ENCODE assay signal across 23 cellular contexts in genomic region chr1:28718166-28718565, GRCh38.
"Had no signal": no experiment of that assay in that cellular context is flagged by ENCODE, and none has a peak within 500 bp of the region (broad histone marks: within the 10 kb centered on the region; RNA-seq: fewer than 3 reads in every experiment).

No MANE protein-coding gene starts in this region.

- ATAC-seq: activated CD4-positive, alpha-beta T cell treated with anti-CD3 and anti-CD28 coated beads for 36 hours; activated naive CD4-positive, alpha-beta T cell treated with anti-CD3 and anti-CD28 coated beads, Interleukin-2, amount 50 U/mL, for 72 hours; activated T-cell treated with anti-CD3 and anti-CD28 coated beads, Interleukin-2, amount 50 U/mL, for 72 hours; effector memory CD8-positive, alpha-beta T cell; gastroesophageal sphincter had no signal

- H3K27ac ChIP-seq: esophagus muscularis mucosa, gastroesophageal sphincter, hepatocyte had no signal

- H3K4me3 ChIP-seq: esophagus muscularis mucosa, gastroesophageal sphincter, heart right ventricle, hepatocyte had no signal

- H3K79me2 ChIP-seq: hepatocyte had no signal

- H3K27me3 ChIP-seq: esophagus muscularis mucosa, gastroesophageal sphincter, heart right ventricle, hepatocyte had no signal

- H3K4me2 ChIP-seq: hepatocyte had no signal

- H3K27me3 Mint-ChIP-seq: activated CD4-positive, alpha-beta memory T cell treated with anti-CD3 and anti-CD28 coated beads for 36 hours; activated CD4-positive, alpha-beta T cell treated with anti-CD3 and anti-CD28 coated beads for 36 hours; activated CD4-positive, alpha-beta T cell treated with anti-CD3 and anti-CD28 coated beads, Interleukin-2, amount 10 ng/mL, durations not matched to agents 24 days and 14 days; activated naive CD4-positive, alpha-beta T cell treated with anti-CD3 and anti-CD28 coated beads, Interleukin-2, amount 10 ng/mL, durations not matched to agents 7 days and 5 days; activated naive CD8-positive, alpha-beta T cell treated with anti-CD3 and anti-CD28 coated beads, Interleukin-2, amount 10 ng/mL, durations not matched to agents 7 days and 5 days; activated T-cell treated with anti-CD3 and anti-CD28 coated beads, Interleukin-2, amount 50 U/mL, for 24 hours; effector memory CD8-positive, alpha-beta T cell had no signal

- H3K9me3 Mint-ChIP-seq: activated CD4-positive, alpha-beta memory T cell treated with anti-CD3 and anti-CD28 coated beads for 36 hours; activated CD4-positive, alpha-beta T cell treated with anti-CD3 and anti-CD28 coated beads, Interleukin-2, amount 10 ng/mL, durations not matched to agents 24 days and 14 days; activated naive CD4-positive, alpha-beta T cell treated with anti-CD3 and anti-CD28 coated beads, Interleukin-2, amount 10 ng/mL, durations not matched to agents 7 days and 5 days; activated naive CD4-positive, alpha-beta T cell treated with anti-CD3 and anti-CD28 coated beads, Interleukin-2, amount 50 U/mL, for 72 hours; activated naive CD8-positive, alpha-beta T cell treated with anti-CD3 and anti-CD28 coated beads, Interleukin-2, amount 10 ng/mL, durations not matched to agents 7 days and 5 days; activated T-cell treated with anti-CD3 and anti-CD28 coated beads, Interleukin-2, amount 50 U/mL, for 24 hours; activated T-cell treated with anti-CD3 and anti-CD28 coated beads, Interleukin-2, amount 50 U/mL, for 72 hours; effector memory CD8-positive, alpha-beta T cell had no signal

- H3K27ac Mint-ChIP-seq: activated CD4-positive, alpha-beta memory T cell treated with anti-CD3 and anti-CD28 coated beads for 36 hours; activated CD4-positive, alpha-beta T cell treated with anti-CD3 and anti-CD28 coated beads for 36 hours; activated CD4-positive, alpha-beta T cell treated with anti-CD3 and anti-CD28 coated beads, Interleukin-2, amount 10 ng/mL, durations not matched to agents 24 days and 14 days; activated naive CD4-positive, alpha-beta T cell treated with anti-CD3 and anti-CD28 coated beads, Interleukin-2, amount 10 ng/mL, durations not matched to agents 7 days and 5 days; activated naive CD8-positive, alpha-beta T cell treated with anti-CD3 and anti-CD28 coated beads, Interleukin-2, amount 10 ng/mL, durations not matched to agents 7 days and 5 days; activated T-cell treated with anti-CD3 and anti-CD28 coated beads, Interleukin-2, amount 50 U/mL, for 24 hours; activated T-cell treated with anti-CD3 and anti-CD28 coated beads, Interleukin-2, amount 50 U/mL, for 72 hours had no signal

- DNase-seq: activated CD4-positive, alpha-beta memory T cell treated with anti-CD3 and anti-CD28 coated beads for 36 hours; activated CD4-positive, alpha-beta T cell treated with anti-CD3 and anti-CD28 coated beads for 36 hours; activated CD4-positive, alpha-beta T cell treated with anti-CD3 and anti-CD28 coated beads, Interleukin-2, amount 10 ng/mL, durations not matched to agents 24 days and 14 days; activated CD4-positive, CD25-positive, alpha-beta regulatory T cell; activated CD4-positive, CD25-positive, alpha-beta regulatory T cell treated with anti-CD3 and anti-CD28 coated beads, Interleukin-2, amount 50 U/mL, for 72 hours; activated CD8-positive, alpha-beta memory T cell treated with anti-CD3 and anti-CD28 coated beads, Interleukin-2, amount 50 U/mL, for 48 hours; activated gamma-delta T cell; activated naive CD4-positive, alpha-beta T cell; activated naive CD4-positive, alpha-beta T cell treated with anti-CD3 and anti-CD28 coated beads, Interleukin-2, amount 10 ng/mL, durations not matched to agents 7 days and 5 days; activated naive CD8-positive, alpha-beta T cell treated with anti-CD3 and anti-CD28 coated beads, Interleukin-2, amount 10 ng/mL, durations not matched to agents 7 days and 5 days; activated T-cell treated with anti-CD3 and anti-CD28 coated beads for 4 hours; activated T-cell treated with anti-CD3 and anti-CD28 coated beads, Interleukin-2, amount 50 U/mL, for 24 hours; activated T-cell treated with anti-CD3 and anti-CD28 coated beads, Interleukin-2, amount 50 U/mL, for 72 hours; amniotic stem cell; cortex of kidney; effector CD4-positive, alpha-beta T cell; effector memory CD8-positive, alpha-beta T cell; heart right ventricle; T-helper 2 cell had no signal

- H3K4me1 ChIP-seq: gastroesophageal sphincter had no signal

- H3K4me3 Mint-ChIP-seq: activated CD4-positive, alpha-beta memory T cell treated with anti-CD3 and anti-CD28 coated beads for 36 hours; activated CD4-positive, alpha-beta T cell treated with anti-CD3 and anti-CD28 coated beads for 36 hours; activated CD4-positive, alpha-beta T cell treated with anti-CD3 and anti-CD28 coated beads, Interleukin-2, amount 10 ng/mL, durations not matched to agents 24 days and 14 days; activated naive CD4-positive, alpha-beta T cell treated with anti-CD3 and anti-CD28 coated beads, Interleukin-2, amount 10 ng/mL, durations not matched to agents 7 days and 5 days; activated naive CD8-positive, alpha-beta T cell treated with anti-CD3 and anti-CD28 coated beads, Interleukin-2, amount 10 ng/mL, durations not matched to agents 7 days and 5 days; activated T-cell treated with anti-CD3 and anti-CD28 coated beads, Interleukin-2, amount 50 U/mL, for 24 hours; activated T-cell treated with anti-CD3 and anti-CD28 coated beads, Interleukin-2, amount 50 U/mL, for 72 hours; effector memory CD8-positive, alpha-beta T cell had no signal

- H2AFZ ChIP-seq: hepatocyte had no signal

- H3K4me1 Mint-ChIP-seq: activated CD4-positive, alpha-beta T cell treated with anti-CD3 and anti-CD28 coated beads for 36 hours; activated CD4-positive, alpha-beta T cell treated with anti-CD3 and anti-CD28 coated beads, Interleukin-2, amount 10 ng/mL, durations not matched to agents 24 days and 14 days; activated naive CD4-positive, alpha-beta T cell treated with anti-CD3 and anti-CD28 coated beads, Interleukin-2, amount 10 ng/mL, durations not matched to agents 7 days and 5 days had no signal

- H3K9me3 ChIP-seq: esophagus muscularis mucosa, gastroesophageal sphincter, heart right ventricle had no signal
